Comparison of ENCODE assay signal across 22 cellular contexts in the genomic region with DNA sequence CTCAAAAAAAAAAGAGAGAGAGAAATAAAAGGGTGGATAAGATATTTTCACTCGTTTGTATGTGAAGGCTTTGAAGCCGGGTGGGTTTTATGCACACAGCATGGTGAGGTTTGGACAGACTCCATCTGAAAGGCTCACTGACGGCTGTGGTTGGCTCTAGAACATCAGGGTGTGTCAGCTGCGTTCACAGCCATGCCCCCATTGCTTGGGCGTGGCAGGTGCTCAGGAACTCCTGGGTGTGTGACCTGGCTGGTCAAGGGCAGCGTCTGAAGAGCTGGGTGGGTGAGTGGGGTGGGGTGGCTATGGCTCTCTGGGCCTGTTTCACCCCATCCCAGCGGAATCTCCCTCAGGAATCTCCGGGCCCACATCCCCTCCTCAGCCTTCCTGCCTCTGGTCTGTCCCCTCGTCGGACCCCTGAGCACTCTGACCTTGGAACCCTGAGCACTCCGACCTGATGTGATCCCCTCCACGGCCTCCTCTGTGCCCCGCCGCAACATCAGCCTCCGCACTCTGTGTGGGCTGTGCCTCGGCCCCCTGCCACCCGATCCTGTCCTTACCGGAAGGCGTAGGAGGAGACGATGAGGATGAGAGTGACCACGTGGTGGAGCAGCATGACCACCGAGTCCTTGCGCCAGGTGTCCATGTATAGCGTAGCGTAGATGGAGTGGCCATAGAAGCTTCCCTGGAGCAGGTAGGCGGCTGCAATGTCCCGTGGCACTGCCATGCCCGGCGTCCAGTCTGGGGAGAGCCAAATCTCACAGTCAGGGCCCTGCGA. TPM values are rescaled to one million over a fixed set of nuclear protein-coding genes. Genes with fewer than 3 reads are reported as not detected.
"Had no signal": no experiment of that assay in that cellular context is flagged by ENCODE, and none has a peak within 500 bp of the region (broad histone marks: within the 10 kb centered on the region; RNA-seq: fewer than 3 reads in every experiment).

No MANE protein-coding gene starts in this region.

- H3K4me3 ChIP-seq: heart right ventricle, right atrium auricular region, smooth muscle cell had no signal

- DNase-seq: activated CD4-positive, CD25-positive, alpha-beta regulatory T cell treated with anti-CD3 and anti-CD28 coated beads, Interleukin-2, amount 50 U/mL, for 72 hours; activated naive CD4-positive, alpha-beta T cell; activated naive CD8-positive, alpha-beta T cell treated with anti-CD3 and anti-CD28 coated beads, Interleukin-2, amount 10 ng/mL, durations not matched to agents 7 days and 5 days; activated T-cell treated with anti-CD3 and anti-CD28 coated beads for 4 hours; anterior cingulate cortex; brain microvascular endothelial cell; effector memory CD8-positive, alpha-beta T cell; foreskin keratinocyte; heart right ventricle; naive thymus-derived CD8-positive, alpha-beta T cell; nucleus accumbens; stimulated activated CD4-positive, alpha-beta T cell treated with anti-CD3 and anti-CD28 coated beads, Interleukin-4, amount 100 ng/mL, for 4 hours; stimulated activated CD8-positive, alpha-beta memory T cell treated with anti-CD3 and anti-CD28 coated beads, Interleukin-4, amount 100 ng/mL, for 48 hours; stimulated activated naive CD8-positive, alpha-beta T cell treated with anti-CD3 and anti-CD28 coated beads, Interleukin-15, Interleukin-2, amounts not matched to agents 100 U/mL and 50 U/mL, for 24 hours; SW 1271 had no signal

- H3K27ac Mint-ChIP-seq: activated naive CD8-positive, alpha-beta T cell treated with anti-CD3 and anti-CD28 coated beads, Interleukin-2, amount 10 ng/mL, durations not matched to agents 7 days and 5 days; dendritic cell treated with granulocyte-macrophage colony-stimulating factor and Interleukin-4, amounts not matched to agents 40 ng/mL and 50 ng/mL, for 4 days; effector memory CD8-positive, alpha-beta T cell; naive thymus-derived CD8-positive, alpha-beta T cell; type B pancreatic cell had no signal

- H3K4me3 Mint-ChIP-seq: activated naive CD8-positive, alpha-beta T cell treated with anti-CD3 and anti-CD28 coated beads, Interleukin-2, amount 10 ng/mL, durations not matched to agents 7 days and 5 days; central memory CD8-positive, alpha-beta T cell; dendritic cell treated with granulocyte-macrophage colony-stimulating factor and Interleukin-4, amounts not matched to agents 40 ng/mL and 50 ng/mL, for 4 days; effector memory CD8-positive, alpha-beta T cell; naive thymus-derived CD8-positive, alpha-beta T cell; type B pancreatic cell had no signal

- ATAC-seq: effector memory CD8-positive, alpha-beta T cell; foreskin keratinocyte; left lobe of liver; naive thymus-derived CD8-positive, alpha-beta T cell; stimulated activated naive CD8-positive, alpha-beta T cell treated with anti-CD3 and anti-CD28 coated beads, Interleukin-15, Interleukin-2, amounts not matched to agents 100 U/mL and 50 U/mL, for 24 hours had no signal

- H3K4me1 ChIP-seq: foreskin keratinocyte, heart right ventricle, right atrium auricular region had no signal

- H3K36me3 Mint-ChIP-seq: activated naive CD8-positive, alpha-beta T cell treated with anti-CD3 and anti-CD28 coated beads, Interleukin-2, amount 10 ng/mL, durations not matched to agents 7 days and 5 days; naive thymus-derived CD8-positive, alpha-beta T cell had no signal

- H3K27ac ChIP-seq: brain microvascular endothelial cell, foreskin keratinocyte, heart right ventricle, right atrium auricular region had no signal

- H3K27me3 ChIP-seq: brain microvascular endothelial cell, foreskin keratinocyte, heart right ventricle, right atrium auricular region had no signal

- H3K9me3 ChIP-seq: heart right ventricle, right atrium auricular region had no signal

- H3K36me3 ChIP-seq: brain microvascular endothelial cell, heart right ventricle, right atrium auricular region had no signal

- H3K27me3 Mint-ChIP-seq: activated naive CD8-positive, alpha-beta T cell treated with anti-CD3 and anti-CD28 coated beads, Interleukin-2, amount 10 ng/mL, durations not matched to agents 7 days and 5 days; dendritic cell treated with granulocyte-macrophage colony-stimulating factor and Interleukin-4, amounts not matched to agents 40 ng/mL and 50 ng/mL, for 4 days; type B pancreatic cell had no signal

RNA-seq across cellular contexts. Expression of gene CERS1, which starts 12.2 kb away (rescaled TPM):
- total RNA-seq: activated naive CD8-positive, alpha-beta T cell treated with anti-CD3 and anti-CD28 coated beads, Interleukin-2, amount 10 ng/mL, durations not matched to agents 7 days and 5 days; mononuclear cell; naive thymus-derived CD8-positive, alpha-beta T cell had no signal
- polyA plus RNA-seq: naive thymus-derived CD8-positive, alpha-beta T cell had no signal

RNA-seq across cellular contexts. Expression of gene HOMER3, which starts 57.3 kb away (rescaled TPM):
- polyA plus RNA-seq: naive thymus-derived CD8-positive, alpha-beta T cell had no signal
